ENCODE assay signal across 8 cellular contexts in the genomic region with DNA sequence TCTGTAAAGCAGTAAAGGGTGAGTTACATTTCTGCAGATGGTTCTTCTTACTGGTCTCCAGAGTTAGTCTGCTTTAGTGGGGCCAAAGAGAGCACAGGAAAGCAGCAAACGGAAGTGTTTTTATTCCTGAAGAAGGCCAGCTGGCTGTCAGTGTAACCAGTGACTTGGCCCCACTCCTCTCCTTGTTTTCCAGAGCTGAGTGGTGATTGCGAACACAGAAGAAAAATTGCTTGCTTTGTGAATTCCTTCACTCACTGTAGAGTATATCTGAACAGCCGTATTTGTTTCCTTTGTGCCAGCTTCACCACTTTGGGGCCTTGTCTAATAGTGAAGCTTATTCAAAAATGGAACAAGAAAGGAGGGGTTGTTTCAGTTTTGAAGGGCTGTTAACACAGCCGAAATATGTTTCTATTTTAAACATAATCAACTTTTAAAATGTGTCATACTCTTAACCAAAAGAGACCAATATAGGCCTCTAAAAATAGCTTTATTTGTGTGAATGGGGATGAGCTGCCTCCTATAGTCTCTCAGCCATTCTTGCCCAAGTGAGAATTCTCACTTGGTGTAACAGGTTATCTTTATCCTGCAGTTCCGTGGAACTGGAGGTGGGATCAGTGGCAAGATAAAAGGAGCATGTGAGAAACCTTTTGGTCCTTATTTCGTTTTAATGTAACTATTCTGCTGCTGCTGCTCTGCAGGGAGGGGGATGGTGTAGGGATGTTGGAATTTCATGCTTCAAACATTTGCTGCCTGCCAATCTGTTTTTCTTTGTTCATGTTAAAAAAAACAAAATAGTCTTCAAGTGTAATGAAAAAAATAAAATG. TPM values are rescaled to one million over a fixed set of nuclear protein-coding genes. Genes with fewer than 3 reads are reported as not detected.
DNase-seq lines count a peak whose midpoint lies in the region; ATAC-seq, FAIRE-seq and TF ChIP-seq lines count a peak whose summit lies in the region.

No MANE protein-coding gene starts in this region.

- H3K9me3 ChIP-seq in neuronal stem cell (replicated peaks in 1 of 2; ENCODE audit: control insufficient read depth in 2 of 2, insufficient read depth in 1 of 2, low read depth in 1 of 2, low read length in 2 of 2) (no peaks in the 10 kb centered on the region), trophoblast cell (ENCODE audit: insufficient read depth, low read depth, low read length) (no peaks in the 10 kb centered on the region)

- H3K23ac ChIP-seq in neuronal stem cell (ENCODE audit: low read depth, low read length, poor library complexity): no peak overlapping the region
- H3K23ac ChIP-seq in trophoblast cell (ENCODE audit: low read length): no peak overlapping the region

- FAIRE-seq in D721Med (lab: Jason Lieb, UNC): no peak
- no peak for FAIRE-seq in frontal cortex (lab: Jason Lieb, UNC)

- DNase-seq in amniotic epithelial cell (ENCODE audit: low read depth) (peak; percentile 59), neuronal stem cell (ENCODE audit: low spot score) (no peak), D721Med (ENCODE audit: insufficient read length, low spot score) (no peak), frontal cortex (ENCODE audit: low spot score in 2 of 2) (no peak), trophoblast cell (no peak)
- no peak for DNase-seq in stimulated activated CD4-positive, alpha-beta T cell treated with anti-CD3 and anti-CD28 coated beads, Interleukin-2, amount 100 ng/mL, for 24 hours

- H3K27me3 ChIP-seq in neuronal stem cell (ENCODE audit: control insufficient read depth in 3 of 3, insufficient read depth in 3 of 3, low read depth in 1 of 3, low read length in 3 of 3) (no peaks in the 10 kb centered on the region), trophoblast cell (ENCODE audit: insufficient read depth, low read length) (no peaks in the 10 kb centered on the region)

- H3K9ac ChIP-seq in neuronal stem cell (ENCODE audit: low read depth, low read length, poor library complexity) (no peak overlapping the region), trophoblast cell (ENCODE audit: low read length) (no peak overlapping the region)

- no peaks in the 10 kb centered on the region for H3K79me2 ChIP-seq in trophoblast cell (ENCODE audit: control insufficient read depth, insufficient read depth, low read length, poor library complexity)

- no peaks in the 10 kb centered on the region for H3K36me3 ChIP-seq in neuronal stem cell (replicated peaks in 1 of 2; ENCODE audit: control insufficient read depth in 2 of 2, insufficient read depth in 2 of 2, low read length in 2 of 2)
- no peaks in the 10 kb centered on the region for H3K36me3 ChIP-seq in trophoblast cell (ENCODE audit: control insufficient read depth in 1 of 2, insufficient read depth in 2 of 2, low read length in 2 of 2)

- no peak overlapping the region for H4K8ac ChIP-seq in neuronal stem cell (ENCODE audit: low read depth, low read length)
- no peak overlapping the region for H4K8ac ChIP-seq in trophoblast cell (ENCODE audit: low read depth, low read length)

- no peak overlapping the region for H3K4ac ChIP-seq in neuronal stem cell (ENCODE audit: low read length)
- no peak overlapping the region for H3K4ac ChIP-seq in trophoblast cell (ENCODE audit: low read depth, low read length)

- no peak for TF ChIP-seq CTCF in D721Med (IDR thresholded peaks at IDR 0.05; ENCODE audit: insufficient read depth, missing control alignments)

- WGBS in neuronal stem cell (ENCODE audit: extremely low coverage in 2 of 2, insufficient read length in 2 of 2, insufficient replicate concordance in 1 of 2), 2 donors: no CpG with 5 or more reads among the region's 6 CpGs
- WGBS in trophoblast cell (ENCODE audit: extremely low coverage, insufficient coverage, insufficient read length): no CpG with 5 or more reads among the region's 6 CpGs

- H3K79me1 ChIP-seq in neuronal stem cell (ENCODE audit: low read depth, low read length) (no peaks in the 10 kb centered on the region), trophoblast cell (ENCODE audit: low read length) (no peaks in the 10 kb centered on the region)

- H2AFZ ChIP-seq in neuronal stem cell (ENCODE audit: low read length): peak overlapping the region; percentile 70
- no peak overlapping the region for H2AFZ ChIP-seq in trophoblast cell (ENCODE audit: insufficient read depth, low read length, poor library complexity)

- H3K4me1 ChIP-seq in neuronal stem cell (ENCODE audit: control insufficient read depth in 2 of 2, insufficient read depth in 1 of 2, low read depth in 1 of 2, low read length in 2 of 2): no peaks in the 10 kb centered on the region
- H3K4me1 ChIP-seq in trophoblast cell (ENCODE audit: control insufficient read depth in 1 of 2, insufficient read depth in 2 of 2, low read length in 2 of 2): no peaks in the 10 kb centered on the region

- no peak overlapping the region for H3K27ac ChIP-seq in neuronal stem cell (replicated peaks; ENCODE audit: low read length)
- no peak overlapping the region for H3K27ac ChIP-seq in trophoblast cell (ENCODE audit: low read depth, low read length)

- H4K91ac ChIP-seq in neuronal stem cell (ENCODE audit: low read depth, low read length, poor library complexity) (no peak overlapping the region), trophoblast cell (ENCODE audit: low read depth, low read length) (no peak overlapping the region)

- H2BK15ac ChIP-seq in neuronal stem cell (ENCODE audit: low read length): no peak overlapping the region

- H3K4me3 ChIP-seq in neuronal stem cell (ENCODE audit: low read length in 2 of 2) (no peak overlapping the region), trophoblast cell (ENCODE audit: low read depth, low read length) (no peak overlapping the region)

- no peak overlapping the region for H4K12ac ChIP-seq in trophoblast cell (ENCODE audit: low read depth, low read length)

- no peak overlapping the region for H2BK5ac ChIP-seq in neuronal stem cell (ENCODE audit: low read length)
- H2BK5ac ChIP-seq in trophoblast cell (ENCODE audit: low read depth, low read length, poor library complexity): no peak overlapping the region

- H2AK5ac ChIP-seq in neuronal stem cell (ENCODE audit: low read depth, low read length) (no peak overlapping the region), trophoblast cell (ENCODE audit: low read length) (no peak overlapping the region)

- H3K18ac ChIP-seq in neuronal stem cell (ENCODE audit: low read length) (no peak overlapping the region), trophoblast cell (ENCODE audit: low read length) (no peak overlapping the region)

- no peak overlapping the region for H3K4me2 ChIP-seq in neuronal stem cell (ENCODE audit: insufficient read depth, low read length, poor library complexity, severe bottlenecking)
- no peak overlapping the region for H3K4me2 ChIP-seq in trophoblast cell (ENCODE audit: low read length)

- ATAC-seq in GM18858 (IDR thresholded peaks at IDR 0.05; ENCODE audit: unreplicated experiment) (peak; percentile 97), HG02571 (IDR thresholded peaks at IDR 0.05; ENCODE audit: unreplicated experiment) (peak; percentile 97)

- H3K14ac ChIP-seq in neuronal stem cell (ENCODE audit: low read length) (no peak overlapping the region), trophoblast cell (ENCODE audit: low read length) (no peak overlapping the region)

- H2BK12ac ChIP-seq in neuronal stem cell (ENCODE audit: low read length) (no peak overlapping the region), trophoblast cell (ENCODE audit: low read length) (no peak overlapping the region)

- no peak overlapping the region for H2BK120ac ChIP-seq in neuronal stem cell (ENCODE audit: low read depth, low read length)
- no peak overlapping the region for H2BK120ac ChIP-seq in trophoblast cell (ENCODE audit: insufficient read depth, low read length, poor library complexity)

RNA-seq across cellular contexts. Expression of gene ZC2HC1B, which starts 37.8 kb away (rescaled TPM):
- polyA plus RNA-seq in neuronal stem cell (2013, experiment 1 of 2): not detected
- polyA plus RNA-seq in neuronal stem cell (2013, experiment 2 of 2): not detected
- not detected for total RNA-seq in frontal cortex
- not detected in 2 replicates for polyA plus RNA-seq in trophoblast cell (2013)

RNA-seq across cellular contexts. Expression of gene LTV1, which starts 59.0 kb away (rescaled TPM):
- 27.0 TPM for polyA plus RNA-seq in neuronal stem cell (2013, experiment 1 of 2)
- 27.2 TPM for polyA plus RNA-seq in neuronal stem cell (2013, experiment 2 of 2)
- total RNA-seq in frontal cortex: 10.6 TPM
- 25.8 and 26.1 TPM in 2 replicates for polyA plus RNA-seq in trophoblast cell (2013)
